12 cellular contexts compared by ENCODE assay signal in genomic region chr7:30446266-30446665, GRCh38. TPM values are rescaled to one million over a fixed set of nuclear protein-coding genes. Genes with fewer than 3 reads are reported as not detected.
DNase-seq lines count a peak whose midpoint lies in the region; ATAC-seq, FAIRE-seq and TF ChIP-seq lines count a peak whose summit lies in the region.
"Had no signal": no experiment of that assay in that cellular context is flagged by ENCODE, and none has a peak within 500 bp of the region (broad histone marks: within the 10 kb centered on the region; RNA-seq: fewer than 3 reads in every experiment).

No MANE protein-coding gene starts in this region.

- POLR2A ChIA-PET in RWPE1 (lab: Yijun Ruan, JAX; ENCODE audit: low non-redundant PET): no interaction called here

- FAIRE-seq in urothelium cell line (lab: Jason Lieb, UNC): no peak

- DNase-seq in RWPE1 (ENCODE audit: low spot score): no peak
- DNase-seq in omental fat pad (ENCODE audit: low spot score): no peak
- DNase-seq in urothelium cell line (ENCODE audit: low spot score): no peak
- DNase-seq in GM23338 (ENCODE audit: low spot score): no peak
- DNase-seq in DMS79 (lab: John Stamatoyannopoulos, UW): no peak
- DNase-seq: activated gamma-delta T cell had no signal

- H3K4me3 ChIP-seq in DOHH2 (ENCODE audit: low read length): peak overlapping the region; percentile 21; the same call in 1 of the 2 replicates
- H3K4me3 ChIP-seq in GM23338: no peak overlapping the region
- H3K4me3 ChIP-seq: lung, right lobe of liver had no signal

- H3K4me1 ChIP-seq in DOHH2 (ENCODE audit: control insufficient read depth, low read length) (peaks cover 27% of the 10 kb centered on the region), GM23338 (ENCODE audit: insufficient read depth) (peaks cover 11% of the 10 kb centered on the region)
- H3K4me1 ChIP-seq: right lobe of liver had no signal

- H3K9me2 ChIP-seq in DOHH2 (replicated peaks; ENCODE audit: control insufficient read depth, low read length): no peaks in the 10 kb centered on the region
- H3K9me2 ChIP-seq in GM23338 (ENCODE audit: insufficient read depth): no peaks in the 10 kb centered on the region

- ATAC-seq in GM21381 (IDR thresholded peaks at IDR 0.05; ENCODE audit: unreplicated experiment): peak; percentile 5
- ATAC-seq in omental fat pad (ENCODE audit: low FRiP score): peak; percentile 15
- ATAC-seq in GM23338: no peak
- no peak for ATAC-seq in HG03565 (IDR thresholded peaks at IDR 0.05; ENCODE audit: unreplicated experiment)

- H3K36me3 Mint-ChIP-seq in GM23338 (ENCODE audit: low read depth): peaks cover 12% of the 10 kb centered on the region; the same call in 2 of the 3 replicates

- H3K27ac ChIP-seq in DOHH2 (ENCODE audit: low read depth, low read length): no peak overlapping the region
- peak overlapping the region; percentile 10; the same call in 1 of the 2 replicates for H3K27ac ChIP-seq in RWPE1
- H3K27ac ChIP-seq in GM23338 (ENCODE audit: low read depth): no peak overlapping the region
- H3K27ac ChIP-seq: right lobe of liver had no signal

- H3K4me3 Mint-ChIP-seq in GM23338: no peak overlapping the region
- H3K4me3 Mint-ChIP-seq: brain had no signal

- H4K20me1 ChIP-seq in DOHH2 (ENCODE audit: control insufficient read depth, insufficient read depth, low read depth, low read length): no peaks in the 10 kb centered on the region
- H4K20me1 ChIP-seq in GM23338 (replicated peaks; ENCODE audit: insufficient read depth): no peaks in the 10 kb centered on the region

- peaks cover 19% of the 10 kb centered on the region for H3K4me1 Mint-ChIP-seq in GM23338
- H3K4me1 Mint-ChIP-seq: brain had no signal

- H3K79me2 ChIP-seq in DOHH2 (ENCODE audit: control insufficient read depth, low read length) (no peaks in the 10 kb centered on the region), GM23338 (replicated peaks; ENCODE audit: insufficient read depth) (no peaks in the 10 kb centered on the region)

- no peaks in the 10 kb centered on the region for H3K9me3 ChIP-seq in DOHH2 (ENCODE audit: control insufficient read depth, insufficient read depth, low read length)
- H3K9me3 ChIP-seq: right lobe of liver had no signal

- TF ChIP-seq CTCF in DOHH2 (IDR thresholded peaks at IDR 0.05; ENCODE audit: low read depth, low read length, poor library complexity, severe bottlenecking) (no peak), RWPE1 (conservative IDR thresholded peaks at IDR 0.05; ENCODE audit: low read depth) (no peak), omental fat pad (IDR thresholded peaks at IDR 0.05) (no peak), GM23338 (conservative IDR thresholded peaks at IDR 0.05; ENCODE audit: low read depth in 2 of 2) (no peak)

- H3K9me3 Mint-ChIP-seq in GM23338: no peaks in the 10 kb centered on the region

- H3K36me3 ChIP-seq in DOHH2 (ENCODE audit: control insufficient read depth, low read length) (no peaks in the 10 kb centered on the region), GM23338 (ENCODE audit: insufficient read depth) (no peaks in the 10 kb centered on the region)
- H3K36me3 ChIP-seq: right lobe of liver had no signal

- H3F3A ChIP-seq in DOHH2 (ENCODE audit: control insufficient read depth, insufficient read depth) (0 out of 2 replicates have a peak, but pooled peaks cover 2% of the 10 kb centered on the region), GM23338 (replicated peaks; ENCODE audit: low read depth) (no peaks in the 10 kb centered on the region)

- H3K27ac Mint-ChIP-seq in GM23338: no peak overlapping the region

- no peaks in the 10 kb centered on the region for H3K27me3 Mint-ChIP-seq in GM23338 (ENCODE audit: insufficient read depth, low read depth, poor library complexity)
- H3K27me3 Mint-ChIP-seq: brain had no signal

- CTCF ChIA-PET in RWPE1 (lab: Yijun Ruan, JAX): interaction anchor here (0.6 kb wide), 1 partner anchor 1361 kb away, joined by 3 read pairs; no protein-coding TSS in a partner anchor

- no peak overlapping the region for H2AFZ ChIP-seq in GM23338

- no peaks in the 10 kb centered on the region for H3K27me3 ChIP-seq in DOHH2 (ENCODE audit: control insufficient read depth, low read length)
- no peaks in the 10 kb centered on the region for H3K27me3 ChIP-seq in GM23338 (ENCODE audit: insufficient read depth)
- H3K27me3 ChIP-seq: right lobe of liver had no signal

- H3K4me2 ChIP-seq in DOHH2 (ENCODE audit: low read length) (peak overlapping the region; percentile 65), GM23338 (no peak overlapping the region)

TF ChIP-seq in GM23338, 12 proteins besides CTCF, POLR2A, EP300 and RAD21:
- TF ChIP-seq JUNB (IDR thresholded peaks at IDR 0.05; ENCODE audit: unreplicated experiment): no peak
- TF ChIP-seq EZH2 (IDR thresholded peaks at IDR 0.05; ENCODE audit: low read depth, unreplicated experiment): no peak
- TF ChIP-seq REST (IDR thresholded peaks at IDR 0.05; ENCODE audit: unreplicated experiment): no peak
- no peak for TF ChIP-seq EZH2phosphoT487 (IDR thresholded peaks at IDR 0.05; ENCODE audit: unreplicated experiment)
- TF ChIP-seq NANOG (IDR thresholded peaks at IDR 0.05; ENCODE audit: borderline replicate concordance): no peak
- no peak for TF ChIP-seq ZNF331 (CRISPR knock-in tag; IDR thresholded peaks at IDR 0.05; ENCODE audit: low read depth)
- no peak for TF ChIP-seq STAT1 (IDR thresholded peaks at IDR 0.05; ENCODE audit: unreplicated experiment)
TF ChIP-seq in GM23338: peak in this region for 0.

RNA-seq across cellular contexts. Expression of gene NOD1, which starts 32.3 kb away (rescaled TPM):
- 10 to 100 TPM; 18.8 to 48.7 (median 33.3) TPM for total RNA-seq in omental fat pad
- total RNA-seq in GM23338 (2014; rRNA removed; shearing (Covaris generic)): 3.8 and 7.3 TPM in 2 replicates
- polyA plus RNA-seq in GM23338 (2016; fragmentation: Nextera tagmentation; extraction: Ambion mirVana): 2.1 and 3.3 TPM in 2 replicates

RNA-seq across cellular contexts. Expression of gene GGCT, which starts 58.4 kb away (rescaled TPM):
- 100 to 1,000 TPM in 2 of 4 donors, 10 to 100 TPM in 2; 33.6 to 210 (median 130) TPM for total RNA-seq in omental fat pad
- 104 and 113 TPM in 2 replicates for total RNA-seq in GM23338 (2014; rRNA removed; shearing (Covaris generic))
- 197 and 229 TPM in 2 replicates for polyA plus RNA-seq in GM23338 (2016; fragmentation: Nextera tagmentation; extraction: Ambion mirVana)

Comparison
In these comparisons a context has a peak if more than half of its experiments do, and no peak if none do; other contexts are left out.
1. ATAC-seq: peak in GM21381 (single experiment) and omental fat pad (single experiment); none in GM23338 (single experiment) and HG03565 (single experiment).